30 cellular contexts compared by ENCODE assay signal in genomic region chr5:180075703-180076102, GRCh38.
"Had no signal": no experiment of that assay in that cellular context is flagged by ENCODE, and none has a peak within 500 bp of the region (broad histone marks: within the 10 kb centered on the region; RNA-seq: fewer than 3 reads in every experiment).

No MANE protein-coding gene starts in this region.

- ATAC-seq: activated CD4-positive, alpha-beta T cell treated with anti-CD3 and anti-CD28 coated beads for 36 hours; activated naive CD8-positive, alpha-beta T cell treated with anti-CD3 and anti-CD28 coated beads, Interleukin-2, amount 50 U/mL, for 24 hours; activated T-cell treated with anti-CD3 and anti-CD28 coated beads, Interleukin-2, amount 50 U/mL, for 4 hours; esophagus mucosa had no signal

- H3K27me3 ChIP-seq: adrenal gland, breast epithelium, cardiac muscle cell, colonic mucosa had no signal

- H3K4me3 Mint-ChIP-seq: activated CD4-positive, alpha-beta memory T cell treated with anti-CD3 and anti-CD28 coated beads, Interleukin-2, amount 10 ng/mL, durations not matched to agents 7 days and 5 days; activated CD4-positive, alpha-beta T cell treated with anti-CD3 and anti-CD28 coated beads for 36 hours; activated CD4-positive, alpha-beta T cell treated with anti-CD3 and anti-CD28 coated beads, Interleukin-2, amount 10 ng/mL, durations not matched to agents 7 days and 5 days; activated naive CD4-positive, alpha-beta T cell treated with anti-CD3 and anti-CD28 coated beads for 36 hours; activated naive CD4-positive, alpha-beta T cell treated with anti-CD3 and anti-CD28 coated beads, Interleukin-2, amount 50 U/mL, for 24 hours; activated naive CD8-positive, alpha-beta T cell treated with anti-CD3 and anti-CD28 coated beads for 36 hours; activated naive CD8-positive, alpha-beta T cell treated with anti-CD3 and anti-CD28 coated beads, Interleukin-2, amount 50 U/mL, for 24 hours; activated T-cell treated with anti-CD3 and anti-CD28 coated beads, Interleukin-2, amount 50 U/mL, for 4 hours; activated T-helper 1 cell treated with anti-CD3 and anti-CD28 coated beads, Interleukin-12 subunit alpha, Interleukin-12 subunit beta, Interleukin-2, Interleukin-4 antibody, amounts not matched to agents 30 ng/mL and 10 ng/mL and 1 ng/mL, durations not matched to agents 14 hours and 24 hours and 36 hours had no signal

- FAIRE-seq: endometrium, frontal cortex had no signal

- H3K36me3 Mint-ChIP-seq: activated naive CD4-positive, alpha-beta T cell treated with anti-CD3 and anti-CD28 coated beads, Interleukin-2, amount 50 U/mL, for 24 hours; brain had no signal

- H3K36me3 ChIP-seq: adrenal gland, breast epithelium, cardiac muscle cell, colonic mucosa had no signal

- H3K27ac Mint-ChIP-seq: activated CD4-positive, alpha-beta memory T cell treated with anti-CD3 and anti-CD28 coated beads, Interleukin-2, amount 10 ng/mL, durations not matched to agents 7 days and 5 days; activated CD4-positive, alpha-beta T cell treated with anti-CD3 and anti-CD28 coated beads for 36 hours; activated CD4-positive, alpha-beta T cell treated with anti-CD3 and anti-CD28 coated beads, Interleukin-2, amount 10 ng/mL, durations not matched to agents 7 days and 5 days; activated naive CD4-positive, alpha-beta T cell treated with anti-CD3 and anti-CD28 coated beads for 36 hours; activated naive CD4-positive, alpha-beta T cell treated with anti-CD3 and anti-CD28 coated beads, Interleukin-2, amount 50 U/mL, for 24 hours; activated naive CD8-positive, alpha-beta T cell treated with anti-CD3 and anti-CD28 coated beads for 36 hours; activated naive CD8-positive, alpha-beta T cell treated with anti-CD3 and anti-CD28 coated beads, Interleukin-2, amount 50 U/mL, for 24 hours; activated T-helper 1 cell treated with anti-CD3 and anti-CD28 coated beads, Interleukin-12 subunit alpha, Interleukin-12 subunit beta, Interleukin-2, Interleukin-4 antibody, amounts not matched to agents 30 ng/mL and 10 ng/mL and 1 ng/mL, durations not matched to agents 14 hours and 24 hours and 36 hours; activated T-helper 2 cell treated with anti-CD3 and anti-CD28 coated beads, Interferon-gamma antibody, Interleukin-2, Interleukin-4, amounts not matched to agents 10 μg/mL and 5 μg/mL and 100 μg/mL, durations not matched to agents 14 hours and 24 hours and 36 hours had no signal

- H3K4me3 ChIP-seq: adrenal gland, breast epithelium, cardiac muscle cell, colonic mucosa had no signal

- H3K9me3 ChIP-seq: adrenal gland, breast epithelium, colonic mucosa had no signal

- H3K27ac ChIP-seq: adrenal gland, breast epithelium, cardiac muscle cell, colonic mucosa had no signal

- DNase-seq: activated CD4-positive, alpha-beta memory T cell treated with anti-CD3 and anti-CD28 coated beads, Interleukin-2, amount 10 ng/mL, durations not matched to agents 7 days and 5 days; activated CD4-positive, alpha-beta T cell treated with anti-CD3 and anti-CD28 coated beads for 36 hours; activated CD4-positive, alpha-beta T cell treated with anti-CD3 and anti-CD28 coated beads, Interleukin-2, amount 10 ng/mL, durations not matched to agents 7 days and 5 days; activated CD4-positive, alpha-beta T cell treated with anti-CD3 and anti-CD28 coated beads, Interleukin-2, amount 50 U/mL, for 4 hours; activated CD4-positive, CD25-positive, alpha-beta regulatory T cell; activated CD4-positive, CD25-positive, alpha-beta regulatory T cell treated with anti-CD3 and anti-CD28 coated beads, Interleukin-2, amount 50 U/mL, for 72 hours; activated CD8-positive, alpha-beta memory T cell treated with anti-CD3 and anti-CD28 coated beads, Interleukin-2, amount 50 U/mL, for 48 hours; activated effector memory CD4-positive, alpha-beta T cell treated with anti-CD3 and anti-CD28 coated beads, Interleukin-2, amount 50 U/mL, for 16 hours; activated naive CD4-positive, alpha-beta T cell treated with anti-CD3 and anti-CD28 coated beads for 36 hours; activated naive CD8-positive, alpha-beta T cell treated with anti-CD3 and anti-CD28 coated beads for 36 hours; activated naive CD8-positive, alpha-beta T cell treated with anti-CD3 and anti-CD28 coated beads, Interleukin-2, amount 50 U/mL, for 24 hours; activated T-cell treated with anti-CD3 and anti-CD28 coated beads, Interleukin-2, amount 50 U/mL, for 4 hours; amygdala; aorta; central memory CD4-positive, alpha-beta T cell; cerebellar nuclear complex; colonic mucosa; effector CD8-positive, alpha-beta T cell; foreskin fibroblast; T-helper 2 cell had no signal

- H3K9me3 Mint-ChIP-seq: activated naive CD4-positive, alpha-beta T cell treated with anti-CD3 and anti-CD28 coated beads, Interleukin-2, amount 50 U/mL, for 24 hours; activated T-cell treated with anti-CD3 and anti-CD28 coated beads, Interleukin-2, amount 50 U/mL, for 4 hours had no signal

- H3K4me1 ChIP-seq: breast epithelium, colonic mucosa had no signal
